In the genomic region with DNA sequence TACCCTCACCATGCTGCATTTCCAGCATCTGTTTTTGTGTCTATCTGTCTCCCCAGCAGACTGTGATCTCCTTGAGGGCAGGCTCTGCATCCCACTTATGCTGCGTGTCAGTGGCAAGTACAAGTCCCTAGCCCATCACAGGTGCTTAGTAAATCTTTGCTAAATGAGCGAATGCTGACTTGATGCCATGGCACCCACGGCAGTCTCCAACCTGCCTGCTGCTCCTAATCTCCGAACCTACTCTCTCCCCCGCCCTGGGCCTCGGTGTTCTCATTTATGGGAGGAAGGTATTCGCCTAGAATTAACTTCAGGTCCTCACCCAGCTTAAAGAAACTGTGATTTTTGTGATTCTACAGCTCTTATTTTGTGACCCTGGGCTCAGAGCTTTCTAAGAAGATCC, we compare ENCODE assay signal across 19 cellular contexts.
DNase-seq lines count a peak whose midpoint lies in the region; ATAC-seq and TF ChIP-seq lines count a peak whose summit lies in the region.
"Had no signal": no experiment of that assay in that cellular context is flagged by ENCODE, and none has a peak within 500 bp of the region (broad histone marks: within the 10 kb centered on the region; RNA-seq: fewer than 3 reads in every experiment).

No MANE protein-coding gene starts in this region.

- no peak overlapping the region for H3K27ac ChIP-seq in upper lobe of right lung
- no peak overlapping the region for H3K27ac ChIP-seq in right lobe of liver
- H3K27ac ChIP-seq: BLaER1 had no signal

- H3K9me3 ChIP-seq in upper lobe of right lung (no peaks in the 10 kb centered on the region), right lobe of liver (no peaks in the 10 kb centered on the region)
- H3K9me3 ChIP-seq: BLaER1 had no signal

- peaks cover 2 to 15% of the 10 kb centered on the region in 2 donors for H3K4me1 Mint-ChIP-seq in natural killer cell treated with Interleukin-12 subunit alpha and Interleukin-12 subunit beta and Interleukin-15 and Interleukin-18, amount 100 ng/mL, for 72 hours (ENCODE audit: low read depth in 2 of 2)
- peaks cover 5 to 15% of the 10 kb centered on the region in 2 donors for H3K4me1 Mint-ChIP-seq in natural killer cell
- H3K4me1 Mint-ChIP-seq: CD4-positive, alpha-beta memory T cell had no signal

- no peak for TF ChIP-seq POLR2A in right lobe of liver (IDR thresholded peaks at IDR 0.05)

- no peak overlapping the region for H3K4me3 Mint-ChIP-seq in natural killer cell treated with Interleukin-12 subunit alpha and Interleukin-12 subunit beta and Interleukin-15 and Interleukin-18, amount 100 ng/mL, for 72 hours
- no peak overlapping the region for H3K4me3 Mint-ChIP-seq in natural killer cell
- H3K4me3 Mint-ChIP-seq: CD14-positive monocyte; CD4-positive, alpha-beta memory T cell; H9; IgD-negative memory B cell had no signal

- H3K36me3 ChIP-seq in upper lobe of right lung (no peaks in the 10 kb centered on the region), right lobe of liver (no peaks in the 10 kb centered on the region)
- H3K36me3 ChIP-seq: BLaER1 had no signal

- DNase-seq in natural killer cell treated with Interleukin-12 subunit alpha and Interleukin-12 subunit beta and Interleukin-15 and Interleukin-18, amount 100 ng/mL, for 72 hours (ENCODE audit: low spot score) = peak; percentile 32
- DNase-seq in natural killer cell (no peak), head of caudate nucleus (peak in 32 of 42 donors; percentile 37 to 88 (median 66)), posterior vena cava (ENCODE audit: low spot score) (peak; percentile 23), upper lobe of right lung (peak; percentile 4), right lobe of liver (no peak), SW480 (ENCODE audit: low spot score) (no peak), SK-N-DZ (ENCODE audit: low spot score) (no peak)
- DNase-seq: 8988T; CD4-positive, alpha-beta memory T cell; DMS153; DMS79; GDM1; GOT3; H9 had no signal

- H3K9me3 Mint-ChIP-seq in natural killer cell treated with Interleukin-12 subunit alpha and Interleukin-12 subunit beta and Interleukin-15 and Interleukin-18, amount 100 ng/mL, for 72 hours = no peaks in the 10 kb centered on the region
- no peaks in the 10 kb centered on the region for H3K9me3 Mint-ChIP-seq in natural killer cell
- H3K9me3 Mint-ChIP-seq: CD14-positive monocyte; CD4-positive, alpha-beta memory T cell; H9; IgD-negative memory B cell had no signal

- H3K36me3 Mint-ChIP-seq in natural killer cell treated with Interleukin-12 subunit alpha and Interleukin-12 subunit beta and Interleukin-15 and Interleukin-18, amount 100 ng/mL, for 72 hours = no peaks in the 10 kb centered on the region
- no peaks in the 10 kb centered on the region for H3K36me3 Mint-ChIP-seq in natural killer cell
- H3K36me3 Mint-ChIP-seq: CD14-positive monocyte; CD4-positive, alpha-beta memory T cell had no signal

- ATAC-seq in natural killer cell treated with Interleukin-12 subunit alpha and Interleukin-12 subunit beta and Interleukin-15 and Interleukin-18, amount 100 ng/mL, for 72 hours = no peak
- ATAC-seq in natural killer cell (no peak), upper lobe of right lung (no peak), right lobe of liver (no peak)
- ATAC-seq: HepG2 had no signal

- no peak overlapping the region for H3K4me3 ChIP-seq in upper lobe of right lung
- no peak overlapping the region for H3K4me3 ChIP-seq in right lobe of liver
- H3K4me3 ChIP-seq: BLaER1 had no signal

- intact Hi-C loops in natural killer cell (cut with micrococcal nuclease) = no loop called here
- intact Hi-C loops in head of caudate nucleus (cut with DNase I) = no loop called here
- intact Hi-C loops in posterior vena cava (cut with DNase I) = no loop called here
- intact Hi-C loops in upper lobe of right lung (cut with DNase I) = no loop called here
- intact Hi-C loops in right lobe of liver (cut with DNase I) = no loop called here

- H3K4me1 ChIP-seq in upper lobe of right lung (peaks cover 7% of the 10 kb centered on the region), right lobe of liver (no peaks in the 10 kb centered on the region)

- TF ChIP-seq CTCF in natural killer cell (IDR thresholded peaks at IDR 0.05) = no peak
- TF ChIP-seq CTCF in upper lobe of right lung (IDR thresholded peaks at IDR 0.05) = no peak
- no peak for TF ChIP-seq CTCF in right lobe of liver (IDR thresholded peaks at IDR 0.05)

- H3K27me3 ChIP-seq in upper lobe of right lung (no peaks in the 10 kb centered on the region), right lobe of liver (no peaks in the 10 kb centered on the region)
- H3K27me3 ChIP-seq: BLaER1 had no signal

- peaks cover 0 to 2% of the 10 kb centered on the region in 2 donors for H3K27me3 Mint-ChIP-seq in natural killer cell treated with Interleukin-12 subunit alpha and Interleukin-12 subunit beta and Interleukin-15 and Interleukin-18, amount 100 ng/mL, for 72 hours
- peaks cover 13 to 15% of the 10 kb centered on the region in 2 donors for H3K27me3 Mint-ChIP-seq in natural killer cell (ENCODE audit: low read depth in 2 of 2)

- WGBS in right lobe of liver (ENCODE audit: insufficient coverage, low coverage, low lambda C conversion rate, missing lambda C conversion rate) = 73% methylated on average over 7 of the region's 7 CpGs

- H3K27ac Mint-ChIP-seq in natural killer cell treated with Interleukin-12 subunit alpha and Interleukin-12 subunit beta and Interleukin-15 and Interleukin-18, amount 100 ng/mL, for 72 hours = no peak overlapping the region
- H3K27ac Mint-ChIP-seq in natural killer cell = no peak overlapping the region
- H3K27ac Mint-ChIP-seq: CD14-positive monocyte, H9 had no signal

Comparison
In these comparisons a context has a peak if more than half of its experiments do, and no peak if none do; other contexts are left out.
1. DNase-seq: peak in natural killer cell treated with Interleukin-12 subunit alpha and Interleukin-12 subunit beta and Interleukin-15 and Interleukin-18, amount 100 ng/mL, for 72 hours (single experiment), head of caudate nucleus (32 of 42), posterior vena cava (single experiment) and upper lobe of right lung (single experiment); none in natural killer cell (single experiment), right lobe of liver (0 of 3), SW480 (single experiment) and SK-N-DZ (single experiment).